In the genomic region with DNA sequence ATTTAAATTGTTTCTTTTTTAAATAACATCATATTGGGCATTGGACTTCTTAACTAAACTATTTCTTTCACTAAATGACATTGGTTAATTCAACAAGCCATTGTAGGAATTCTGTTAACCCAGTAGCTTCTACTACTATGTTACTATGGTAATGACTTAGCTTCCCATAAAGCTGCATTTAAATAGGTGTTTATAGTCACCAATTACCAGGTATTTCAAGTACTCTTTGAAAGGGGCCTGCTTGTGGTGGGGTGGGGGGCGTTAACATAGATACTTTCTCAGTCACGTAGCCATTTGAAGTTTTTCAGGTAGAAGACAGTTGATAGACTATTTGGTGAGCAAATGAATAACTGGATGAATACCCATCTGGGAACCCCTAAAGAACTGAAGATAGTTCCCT, we compare ENCODE assay signal across 14 cellular contexts. TPM values are rescaled to one million over a fixed set of nuclear protein-coding genes. Genes with fewer than 3 reads are reported as not detected.
DNase-seq lines count a peak whose midpoint lies in the region; ATAC-seq and TF ChIP-seq lines count a peak whose summit lies in the region.
"Had no signal": no experiment of that assay in that cellular context is flagged by ENCODE, and none has a peak within 500 bp of the region (broad histone marks: within the 10 kb centered on the region; RNA-seq: fewer than 3 reads in every experiment).

No MANE protein-coding gene starts in this region.

- peaks cover 78% of the 10 kb centered on the region for H3K4me1 Mint-ChIP-seq in nephron

- ATAC-seq in Right ventricle myocardium superior (ENCODE audit: poor library complexity) (no peak), HG02642 (IDR thresholded peaks at IDR 0.05; ENCODE audit: poor library complexity, unreplicated experiment) (no peak)

- H3K4me3 Mint-ChIP-seq in nephron = no peak overlapping the region
- H3K4me3 Mint-ChIP-seq: brain, H9 had no signal

- TF ChIP-seq CTCF in left ventricle myocardium inferior (IDR thresholded peaks at IDR 0.05; ENCODE audit: borderline replicate concordance) (no peak), coronary artery (IDR thresholded peaks at IDR 0.05) (no peak), nephron (IDR thresholded peaks at IDR 0.05; ENCODE audit: unreplicated experiment in 3 of 3) (no peak), vagina (IDR thresholded peaks at IDR 0.05) (no peak)

- H3K9me3 ChIP-seq in left ventricle myocardium inferior (replicated peaks) = no peaks in the 10 kb centered on the region
- no peaks in the 10 kb centered on the region for H3K9me3 ChIP-seq in vagina

- no peaks in the 10 kb centered on the region for H3K9me3 Mint-ChIP-seq in nephron
- H3K9me3 Mint-ChIP-seq: H9 had no signal

- H3K27me3 ChIP-seq in left ventricle myocardium inferior (ENCODE audit: low read depth) = no peaks in the 10 kb centered on the region
- no peaks in the 10 kb centered on the region for H3K27me3 ChIP-seq in vagina

- DNase-seq in left ventricle myocardium inferior (no peak), Right ventricle myocardium superior (no peak), coronary artery (ENCODE audit: low spot score) (no peak), vagina (ENCODE audit: extremely low spot score in 2 of 2) (no peak), substantia nigra (lab: John Stamatoyannopoulos, UW) (no peak)
- no peak for DNase-seq in activated CD4-positive, alpha-beta T cell treated with anti-CD3 and anti-CD28 coated beads for 48 hours
- DNase-seq: effector memory CD4-positive, alpha-beta T cell; H9; NCI-H2081; NCI-H748 treated with DMSO at 0.1 percent for 48 hours; nucleus accumbens had no signal

- H3K36me3 ChIP-seq in left ventricle myocardium inferior (no peaks in the 10 kb centered on the region), vagina (peaks cover 0 to 7% of the 10 kb centered on the region in 2 donors)

- H3K27ac Mint-ChIP-seq in nephron = peak overlapping the region; percentile 21 to 76 (median 57)
- H3K27ac Mint-ChIP-seq: H9 had no signal

- intact Hi-C loops in left ventricle myocardium inferior (cut with micrococcal nuclease) (no loop called here), Right ventricle myocardium superior (cut with DNase I) (no loop called here), vagina (cut with DNase I) (no loop called here)

- H3K4me3 ChIP-seq in left ventricle myocardium inferior (no peak overlapping the region), coronary artery (no peak overlapping the region), vagina (no peak overlapping the region)

- no peak for TF ChIP-seq POLR2A in vagina (IDR thresholded peaks at IDR 0.05)

- peaks cover 5% of the 10 kb centered on the region for H3K36me3 Mint-ChIP-seq in nephron (ENCODE audit: low read depth)

- H3K27ac ChIP-seq in left ventricle myocardium inferior (replicated peaks) (peak overlapping the region; percentile 91), coronary artery (peak overlapping the region; percentile 56 to 89), vagina (peak overlapping the region; percentile 72), substantia nigra (ENCODE audit: low read depth, low read length, poor library complexity, severe bottlenecking) (no peak overlapping the region)

- peaks cover 100% of the 10 kb centered on the region for H3K4me1 ChIP-seq in left ventricle myocardium inferior
- H3K4me1 ChIP-seq in vagina = peaks cover 93% of the 10 kb centered on the region

- H3K27me3 Mint-ChIP-seq in nephron (ENCODE audit: low read depth) = no peaks in the 10 kb centered on the region

RNA-seq across cellular contexts. Expression of gene PIK3R1, which starts 34.0 kb away (rescaled TPM):
- total RNA-seq in left ventricle myocardium inferior (132 TPM), Right ventricle myocardium superior (103 TPM), vagina (134 TPM)
